In the genomic region with DNA sequence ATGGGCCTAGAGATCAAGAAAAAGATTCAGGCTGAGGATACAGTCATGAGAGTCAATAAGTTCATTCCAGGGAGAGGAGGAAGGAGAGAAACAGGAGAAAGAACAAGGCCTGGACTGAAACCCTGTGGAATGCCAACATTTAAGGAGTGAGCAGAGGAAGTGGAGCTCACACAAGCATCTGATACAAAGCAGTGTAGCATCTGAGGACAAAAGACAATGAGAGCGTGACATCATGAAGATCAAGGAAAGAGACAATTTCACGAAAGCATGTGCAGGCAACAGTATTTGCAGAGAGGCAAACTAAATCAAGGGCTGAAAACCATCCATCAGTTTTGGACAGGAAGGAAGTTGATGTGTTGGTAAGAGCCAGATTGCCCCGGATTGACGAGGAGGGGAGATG, we compare ENCODE assay signal across 33 cellular contexts. TPM values are rescaled to one million over a fixed set of nuclear protein-coding genes. Genes with fewer than 3 reads are reported as not detected.
"Had no signal": no experiment of that assay in that cellular context is flagged by ENCODE, and none has a peak within 500 bp of the region (broad histone marks: within the 10 kb centered on the region; RNA-seq: fewer than 3 reads in every experiment).

No MANE protein-coding gene starts in this region.

- ATAC-seq: activated CD8-positive, alpha-beta memory T cell treated with anti-CD3 and anti-CD28 coated beads, Interleukin-2, amount 10 ng/mL, durations not matched to agents 7 days and 5 days; activated naive CD8-positive, alpha-beta T cell treated with anti-CD3 and anti-CD28 coated beads, Interleukin-2, amount 50 U/mL, for 24 hours; PC-3 had no signal

- H3K36me3 Mint-ChIP-seq: activated CD8-positive, alpha-beta memory T cell treated with anti-CD3 and anti-CD28 coated beads, Interleukin-2, amount 10 ng/mL, durations not matched to agents 7 days and 5 days; activated naive CD4-positive, alpha-beta T cell treated with anti-CD3 and anti-CD28 coated beads, Interleukin-2, amount 10 ng/mL, durations not matched to agents 7 days and 5 days; brain had no signal

- H3K9me3 Mint-ChIP-seq: activated CD4-positive, alpha-beta memory T cell treated with anti-CD3 and anti-CD28 coated beads, Interleukin-2, amount 10 ng/mL, durations not matched to agents 7 days and 5 days; activated naive CD4-positive, alpha-beta T cell treated with anti-CD3 and anti-CD28 coated beads, Interleukin-2, amount 10 ng/mL, durations not matched to agents 7 days and 5 days had no signal

- H3K27ac ChIP-seq: Peyer's patch, WERI-Rb-1 had no signal

- H3K27ac Mint-ChIP-seq: activated CD4-positive, alpha-beta memory T cell treated with anti-CD3 and anti-CD28 coated beads, Interleukin-2, amount 10 ng/mL, durations not matched to agents 7 days and 5 days; activated CD8-positive, alpha-beta memory T cell treated with anti-CD3 and anti-CD28 coated beads, Interleukin-2, amount 10 ng/mL, durations not matched to agents 7 days and 5 days; activated naive CD4-positive, alpha-beta T cell treated with anti-CD3 and anti-CD28 coated beads, Interleukin-2, amount 10 ng/mL, durations not matched to agents 7 days and 5 days; activated naive CD8-positive, alpha-beta T cell; activated naive CD8-positive, alpha-beta T cell treated with anti-CD3 and anti-CD28 coated beads, Interleukin-2, amount 50 U/mL, for 24 hours; brain had no signal

- H3K4me1 Mint-ChIP-seq: activated CD4-positive, alpha-beta memory T cell treated with anti-CD3 and anti-CD28 coated beads, Interleukin-2, amount 10 ng/mL, durations not matched to agents 7 days and 5 days; activated CD8-positive, alpha-beta memory T cell treated with anti-CD3 and anti-CD28 coated beads, Interleukin-2, amount 10 ng/mL, durations not matched to agents 7 days and 5 days; activated naive CD4-positive, alpha-beta T cell treated with anti-CD3 and anti-CD28 coated beads, Interleukin-2, amount 10 ng/mL, durations not matched to agents 7 days and 5 days; activated naive CD8-positive, alpha-beta T cell treated with anti-CD3 and anti-CD28 coated beads, Interleukin-2, amount 50 U/mL, for 24 hours had no signal

- DNase-seq: activated CD4-positive, alpha-beta memory T cell treated with anti-CD3 and anti-CD28 coated beads, Interleukin-2, amount 10 ng/mL, durations not matched to agents 7 days and 5 days; activated CD4-positive, alpha-beta T cell treated with anti-CD3 and anti-CD28 coated beads for 1 hour; activated CD4-positive, alpha-beta T cell treated with anti-CD3 and anti-CD28 coated beads for 48 hours; activated CD4-positive, CD25-positive, alpha-beta regulatory T cell; activated CD8-positive, alpha-beta memory T cell treated with anti-CD3 and anti-CD28 coated beads for 24 hours; activated CD8-positive, alpha-beta memory T cell treated with anti-CD3 and anti-CD28 coated beads, Interleukin-2, amount 10 ng/mL, durations not matched to agents 7 days and 5 days; activated CD8-positive, alpha-beta memory T cell treated with anti-CD3 and anti-CD28 coated beads, Interleukin-2, amount 50 U/mL, for 48 hours; activated effector memory CD4-positive, alpha-beta T cell treated with Interleukin-2 at 50 U/mL for 16 hours; activated naive CD4-positive, alpha-beta T cell treated with anti-CD3 and anti-CD28 coated beads, Interleukin-2, amount 10 ng/mL, durations not matched to agents 7 days and 5 days; activated naive CD8-positive, alpha-beta T cell treated with anti-CD3 and anti-CD28 coated beads, Interleukin-2, amount 50 U/mL, for 24 hours; activated T-cell treated with anti-CD3 and anti-CD28 coated beads, Interleukin-2, amount 50 U/mL, for 48 hours; anterior cingulate cortex; central memory CD4-positive, alpha-beta T cell; NCI-H1105; NCI-H1417 treated with DMSO at 0.1 percent for 48 hours; NCI-H187 treated with DMSO at 0.1 percent for 48 hours; NCI-H2081 treated with DMSO at 0.1 percent for 48 hours; NCI-H2171; NCI-H510A; NCI-H526; NCI-H748 treated with DMSO at 0.1 percent for 48 hours; NK-92 treated with Interleukin-12 subunit alpha and Interleukin-12 subunit beta, amount 100 ng/mL, for 24 hours; PC-3; Peyer's patch; RPMI8226; SIG-M5; T1000; WERI-Rb-1 had no signal

- H3K4me1 ChIP-seq: Peyer's patch had no signal

- H3K4me3 ChIP-seq: Peyer's patch had no signal

- H3K9me3 ChIP-seq: Peyer's patch had no signal

- H3K4me3 Mint-ChIP-seq: activated CD4-positive, alpha-beta memory T cell treated with anti-CD3 and anti-CD28 coated beads, Interleukin-2, amount 10 ng/mL, durations not matched to agents 7 days and 5 days; activated CD8-positive, alpha-beta memory T cell treated with anti-CD3 and anti-CD28 coated beads, Interleukin-2, amount 10 ng/mL, durations not matched to agents 7 days and 5 days; activated naive CD4-positive, alpha-beta T cell treated with anti-CD3 and anti-CD28 coated beads, Interleukin-2, amount 10 ng/mL, durations not matched to agents 7 days and 5 days; activated naive CD8-positive, alpha-beta T cell; activated naive CD8-positive, alpha-beta T cell treated with anti-CD3 and anti-CD28 coated beads, Interleukin-2, amount 50 U/mL, for 24 hours; brain had no signal

- H3K36me3 ChIP-seq: Peyer's patch, WERI-Rb-1 had no signal

- H3K27me3 ChIP-seq: Peyer's patch had no signal

RNA-seq across cellular contexts. Expression of a gene that starts 25.3 kb away (rescaled TPM):
- total RNA-seq: activated CD4-positive, alpha-beta memory T cell treated with anti-CD3 and anti-CD28 coated beads, Interleukin-2, amount 10 ng/mL, durations not matched to agents 7 days and 5 days; activated CD8-positive, alpha-beta memory T cell treated with anti-CD3 and anti-CD28 coated beads, Interleukin-2, amount 10 ng/mL, durations not matched to agents 7 days and 5 days; M059J; T-helper 1 cell treated with Interleukin-12 subunit alpha and Interleukin-12 subunit beta and Interleukin-4 antibody, amounts not matched to agents 30 ng/mL and 1 ng/mL, for 36 hours; T-helper 2 cell treated with Interferon-gamma antibody and Interleukin-4, amounts not matched to agents 100 ng/mL and 5 ng/mL, for 36 hours had no signal
